ENCODE assay signal across 10 cellular contexts in the genomic region with DNA sequence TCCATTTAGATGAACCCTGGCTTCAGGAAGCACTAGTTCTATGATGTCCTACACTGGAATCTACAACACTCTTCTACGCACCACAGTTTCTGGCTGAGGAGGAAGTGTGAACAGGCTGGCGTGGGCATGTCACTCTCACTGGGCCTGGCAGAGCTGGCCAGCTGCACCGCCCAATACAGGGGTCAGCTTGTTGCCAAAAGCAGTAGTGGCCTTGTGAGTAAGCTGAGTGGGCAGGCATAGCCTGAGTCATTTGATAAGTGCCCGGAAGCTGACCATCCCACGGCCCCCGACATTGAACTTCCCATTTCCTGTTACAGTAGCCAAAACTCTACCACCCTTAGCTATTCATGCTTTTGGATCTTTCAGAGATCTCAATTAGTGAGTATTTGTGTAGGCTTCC.
DNase-seq lines count a peak whose midpoint lies in the region; ATAC-seq and TF ChIP-seq lines count a peak whose summit lies in the region.
"Had no signal": no experiment of that assay in that cellular context is flagged by ENCODE, and none has a peak within 500 bp of the region (broad histone marks: within the 10 kb centered on the region; RNA-seq: fewer than 3 reads in every experiment).

No MANE protein-coding gene starts in this region.

- H3K36me3 ChIP-seq in esophagus muscularis mucosa = no peaks in the 10 kb centered on the region

- 66% methylated on average over 6 of the region's 6 CpGs for WGBS in esophagus muscularis mucosa

- no peak for TF ChIP-seq POLR2A in esophagus muscularis mucosa (IDR thresholded peaks at IDR 0.05; ENCODE audit: low read depth)

- H3K27me3 ChIP-seq in esophagus muscularis mucosa = no peaks in the 10 kb centered on the region

- no peaks in the 10 kb centered on the region for H3K9me3 ChIP-seq in esophagus muscularis mucosa

- ATAC-seq in HG03280 (IDR thresholded peaks at IDR 0.05; ENCODE audit: unreplicated experiment) = no peak
- ATAC-seq: stimulated activated memory B cell treated with anti-CD40 and anti-IgM and Interleukin-4, amounts not matched to agents 10 μg/mL and 1 μg/mL and 100 μg/mL, for 72 hours had no signal

- TF ChIP-seq CTCF in esophagus muscularis mucosa (IDR thresholded peaks at IDR 0.05) = no peak

- H3K27ac ChIP-seq in esophagus muscularis mucosa (replicated peaks in 1 of 4) = peak overlapping the region in 1 of 4 donors; percentile 8

- no peak overlapping the region for H3K4me3 ChIP-seq in esophagus muscularis mucosa

- TF ChIP-seq EP300 in esophagus muscularis mucosa (IDR thresholded peaks at IDR 0.05) = no peak

- peak; percentile 81 for DNase-seq in EL
- DNase-seq in UCSD-AML1 (lab: John Stamatoyannopoulos, UW; ENCODE audit: unreplicated experiment) = peak; percentile 29
- peak; percentile 39 for DNase-seq in glomerular endothelial cell (ENCODE audit: extremely low read depth, low read depth, low spot score)
- peak in 7 of 10 donors; percentile 28 to 90 (median 46) for DNase-seq in posterior cingulate gyrus
- DNase-seq in AML-193 (lab: John Stamatoyannopoulos, UW) = no peak
- DNase-seq in esophagus muscularis mucosa (ENCODE audit: extremely low spot score) = no peak
- no peak for DNase-seq in NCI-H1092 (lab: John Stamatoyannopoulos, UW)
- DNase-seq: activated CD4-positive, alpha-beta T cell treated with anti-CD3 and anti-CD28 coated beads for 1 hour had no signal

- peaks cover 3 to 16% (median 13%) of the 10 kb centered on the region in 4 donors for H3K4me1 ChIP-seq in esophagus muscularis mucosa

- intact Hi-C loops in posterior cingulate gyrus (cut with DNase I) (no loop called here), esophagus muscularis mucosa (cut with DNase I) (no loop called here)

Comparison
In these comparisons a context has a peak if more than half of its experiments do, and no peak if none do; other contexts are left out.
1. DNase-seq: peak in EL (single experiment), UCSD-AML1 (single experiment), glomerular endothelial cell (single experiment) and posterior cingulate gyrus (7 of 10); none in AML-193 (0 of 2), esophagus muscularis mucosa (single experiment) and NCI-H1092 (single experiment).